Comparison of ENCODE assay signal across 27 cellular contexts in the genomic region with DNA sequence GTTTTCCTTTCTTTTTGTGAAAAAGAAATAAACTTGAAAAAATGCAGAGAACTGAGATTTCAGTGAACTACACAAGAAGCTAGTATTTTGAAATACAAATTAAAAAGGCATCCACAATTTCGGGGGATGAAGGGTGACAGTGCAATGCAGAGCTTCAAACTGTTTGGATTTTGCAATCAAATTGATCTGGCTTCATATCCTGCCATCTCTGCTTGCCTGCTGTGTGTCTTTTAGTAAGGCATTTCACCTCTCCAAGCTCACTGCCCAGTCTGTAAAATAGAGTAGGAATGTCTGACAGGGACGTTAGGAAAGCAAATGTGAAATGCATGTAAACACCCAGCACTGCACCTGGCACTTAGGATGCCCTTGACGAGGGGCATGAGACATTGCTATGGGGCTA.
DNase-seq lines count a peak whose midpoint lies in the region; ATAC-seq, FAIRE-seq and TF ChIP-seq lines count a peak whose summit lies in the region.
"Had no signal": no experiment of that assay in that cellular context is flagged by ENCODE, and none has a peak within 500 bp of the region (broad histone marks: within the 10 kb centered on the region; RNA-seq: fewer than 3 reads in every experiment).

No MANE protein-coding gene starts in this region.

- BruUV-seq in mammary epithelial cell (replicated peaks; lab: Mats Ljungman, UMichigan) = no TSS peak
- no TSS peak for BruUV-seq in PC-9 (replicated peaks; lab: Mats Ljungman, UMichigan)

- DNase-seq in mammary epithelial cell = no peak
- no peak for DNase-seq in breast epithelium (ENCODE audit: low spot score in 2 of 2)
- peak; percentile 49 for DNase-seq in adipocyte (ENCODE audit: low read depth)
- DNase-seq in keratinocyte (ENCODE audit: low read depth, low spot score) = no peak
- DNase-seq in aorta = no peak
- DNase-seq in PC-9 = no peak
- no peak for DNase-seq in RPMI8226
- DNase-seq: activated CD8-positive, alpha-beta memory T cell treated with anti-CD3 and anti-CD28 coated beads, Interleukin-2, amount 50 U/mL, for 48 hours; activated CD8-positive, alpha-beta T cell treated with anti-CD3 and anti-CD28 coated beads for 36 hours; activated naive CD4-positive, alpha-beta T cell treated with Interleukin-2 at 50 U/mL for 16 hours; body of pancreas; CD8-positive, alpha-beta T cell; hypothalamus; immature natural killer cell; mesendoderm; NCI-H1092 treated with DMSO at 0.1 percent for 48 hours; NCI-H187; NCI-H2171 treated with DMSO at 0.1 percent for 48 hours; NCI-H510A treated with DMSO at 0.1 percent for 48 hours; posterior cingulate gyrus; stimulated activated CD4-positive, alpha-beta T cell treated with anti-CD3 and anti-CD28 coated beads, Interleukin-12 subunit alpha, Interleukin-12 subunit beta, amount 100 ng/mL, for 4 hours; stimulated activated CD4-positive, alpha-beta T cell treated with anti-CD3 and anti-CD28 coated beads, Interleukin-4, amount 100 ng/mL, for 1 hour; trophoblast cell had no signal

- H3K9me1 ChIP-seq in keratinocyte (ENCODE audit: control insufficient read depth, extremely low read depth, insufficient read depth, low read length) = no peaks in the 10 kb centered on the region

- TF ChIP-seq CTCF in mammary epithelial cell (conservative IDR thresholded peaks at IDR 0.05 in 1 of 2, IDR thresholded peaks at IDR 0.05 in 1 of 2; ENCODE audit: extremely low read depth in 1 of 2, insufficient read depth in 1 of 2, low read depth in 1 of 2, low read length in 2 of 2) = no peak
- TF ChIP-seq CTCF in breast epithelium (IDR thresholded peaks at IDR 0.05) = no peak
- TF ChIP-seq CTCF in keratinocyte (optimal IDR thresholded peaks at IDR 0.05 in 1 of 3, IDR thresholded peaks at IDR 0.05 in 1 of 3, conservative IDR thresholded peaks at IDR 0.05 in 1 of 3; ENCODE audit: extremely low read depth in 1 of 3, insufficient read depth in 2 of 3, low read length in 3 of 3) = no peak
- TF ChIP-seq CTCF in PC-9 (conservative IDR thresholded peaks at IDR 0.05) = no peak

- H3K4me1 ChIP-seq in mammary epithelial cell (ENCODE audit: insufficient read depth, low read length) (no peaks in the 10 kb centered on the region), breast epithelium (no peaks in the 10 kb centered on the region), adipocyte (ENCODE audit: control insufficient read depth, insufficient read depth, low read length) (peaks cover 57% of the 10 kb centered on the region), keratinocyte (ENCODE audit: control insufficient read depth, extremely low read depth, insufficient read depth, low read length) (no peaks in the 10 kb centered on the region), aorta (ENCODE audit: control insufficient read depth in 1 of 2, insufficient read depth in 2 of 2, low read length in 2 of 2) (peaks cover 0 to 4% of the 10 kb centered on the region in 2 donors), PC-9 (replicated peaks; ENCODE audit: insufficient read depth) (no peaks in the 10 kb centered on the region)
- H3K4me1 ChIP-seq: right atrium auricular region had no signal

- CTCF ChIA-PET in mammary epithelial cell (lab: Charles Lee; ENCODE audit: low non-redundant PET) = no interaction called here
- CTCF ChIA-PET in PC-9 (lab: Charles Lee) = no interaction called here

- in situ Hi-C loops in mammary epithelial cell (cut with MboI; ENCODE audit: low sequenced_read_pairs in 2 of 2) = no loop called here

- no peak overlapping the region for H3K27ac ChIP-seq in mammary epithelial cell (ENCODE audit: insufficient read depth, low read depth, low read length)
- no peak overlapping the region for H3K27ac ChIP-seq in breast epithelium
- no peak overlapping the region for H3K27ac ChIP-seq in keratinocyte (ENCODE audit: control insufficient read depth, insufficient read depth, low read length)
- H3K27ac ChIP-seq in aorta (ENCODE audit: low read depth in 1 of 2, low read length in 2 of 2) = no peak overlapping the region
- no peak overlapping the region for H3K27ac ChIP-seq in PC-9
- H3K27ac ChIP-seq: body of pancreas, right atrium auricular region had no signal

- no peak overlapping the region for H3K9ac ChIP-seq in mammary epithelial cell (ENCODE audit: insufficient read depth, low read length)
- peak overlapping the region; percentile 82 for H3K9ac ChIP-seq in adipocyte (ENCODE audit: low read length)
- H3K9ac ChIP-seq in keratinocyte (ENCODE audit: control insufficient read depth, extremely low read depth, insufficient read depth, low read length) = no peak overlapping the region

- intact Hi-C loops in mammary epithelial cell (cut with micrococcal nuclease) = no loop called here
- intact Hi-C loops in breast epithelium (cut with DNase I; ENCODE audit: low total_unique reads) = no loop called here
- intact Hi-C loops in aorta (cut with DNase I) = no loop called here
- intact Hi-C loops in PC-9 (cut with micrococcal nuclease; ENCODE audit: unreplicated experiment) = no loop called here

- POLR2A ChIA-PET in PC-9 (lab: Charles Lee; ENCODE audit: unreplicated experiment) = no interaction called here

- no peaks in the 10 kb centered on the region; the same call in 1 of the 2 replicates for H3K9me2 ChIP-seq in PC-9 (ENCODE audit: insufficient read depth)

- ATAC-seq in aorta (ENCODE audit: low FRiP score) (no peak), HG03565 (IDR thresholded peaks at IDR 0.05; ENCODE audit: unreplicated experiment) (no peak)
- ATAC-seq: activated CD8-positive, alpha-beta T cell treated with anti-CD3 and anti-CD28 coated beads for 36 hours; body of pancreas; CD8-positive, alpha-beta T cell; GM12878 had no signal

- H2AFZ ChIP-seq in mammary epithelial cell (ENCODE audit: low read depth, low read length) = peak overlapping the region; percentile 20
- H2AFZ ChIP-seq in keratinocyte (ENCODE audit: control insufficient read depth, low read length) = peak overlapping the region; percentile 15
- H2AFZ ChIP-seq in PC-9 = no peak overlapping the region

- H3K9me3 ChIP-seq in mammary epithelial cell (replicated peaks; ENCODE audit: insufficient read depth, low read length) = no peaks in the 10 kb centered on the region
- no peaks in the 10 kb centered on the region for H3K9me3 ChIP-seq in breast epithelium
- no peaks in the 10 kb centered on the region for H3K9me3 ChIP-seq in adipocyte (ENCODE audit: control insufficient read depth, low read length)
- H3K9me3 ChIP-seq in keratinocyte (ENCODE audit: control insufficient read depth, low read depth, low read length) = no peaks in the 10 kb centered on the region
- H3K9me3 ChIP-seq in aorta (ENCODE audit: control insufficient read depth, low read length) = no peaks in the 10 kb centered on the region
- H3K9me3 ChIP-seq in PC-9 (ENCODE audit: insufficient read depth, low read depth) = no peaks in the 10 kb centered on the region
- H3K9me3 ChIP-seq: body of pancreas, right atrium auricular region had no signal

- H3K4me3 ChIP-seq in mammary epithelial cell (replicated peaks in 1 of 3; ENCODE audit: insufficient read depth in 1 of 3, low read depth in 2 of 3, low read length in 3 of 3) (no peak overlapping the region), breast epithelium (no peak overlapping the region), adipocyte (ENCODE audit: low read length) (peak overlapping the region; percentile 68), keratinocyte (ENCODE audit: control insufficient read depth in 2 of 3, extremely low read depth in 1 of 3, insufficient read depth in 2 of 3, low read depth in 1 of 3, low read length in 3 of 3) (no peak overlapping the region), aorta (ENCODE audit: low read length in 2 of 2) (no peak overlapping the region), PC-9 (no peak overlapping the region)
- H3K4me3 ChIP-seq: body of pancreas, GM12878, right atrium auricular region had no signal

- H3K79me2 ChIP-seq in mammary epithelial cell (ENCODE audit: insufficient read depth, low read length) = no peaks in the 10 kb centered on the region
- H3K79me2 ChIP-seq in keratinocyte (ENCODE audit: control insufficient read depth, insufficient read depth, low read length) = no peaks in the 10 kb centered on the region
- no peaks in the 10 kb centered on the region for H3K79me2 ChIP-seq in PC-9 (ENCODE audit: low read depth)

- no peak for TF ChIP-seq POLR2A in breast epithelium (IDR thresholded peaks at IDR 0.05)

- H3F3A ChIP-seq in PC-9 (ENCODE audit: insufficient read depth, low read depth) = no peaks in the 10 kb centered on the region

- no peaks in the 10 kb centered on the region for H3K36me3 ChIP-seq in mammary epithelial cell (ENCODE audit: insufficient read depth, low read length)
- no peaks in the 10 kb centered on the region for H3K36me3 ChIP-seq in breast epithelium
- no peaks in the 10 kb centered on the region for H3K36me3 ChIP-seq in adipocyte (ENCODE audit: control insufficient read depth, insufficient read depth, low read length, severe bottlenecking)
- H3K36me3 ChIP-seq in keratinocyte (ENCODE audit: control insufficient read depth in 2 of 2, extremely low read depth in 1 of 2, insufficient read depth in 2 of 2, low read length in 2 of 2) = no peaks in the 10 kb centered on the region
- no peaks in the 10 kb centered on the region for H3K36me3 ChIP-seq in aorta (ENCODE audit: control insufficient read depth in 1 of 2, insufficient read depth in 2 of 2, low read length in 1 of 2)
- H3K36me3 ChIP-seq in PC-9 (ENCODE audit: low read depth) = no peaks in the 10 kb centered on the region
- H3K36me3 ChIP-seq: right atrium auricular region had no signal

- dilution Hi-C loops in mammary epithelial cell (cut with HindIII; ENCODE audit: low sequenced_read_pairs) = no loop called here
- dilution Hi-C loops in keratinocyte (cut with MboI; ENCODE audit: extremely low pct_ligation_motif_present, low sequenced_read_pairs) = no loop called here

- no peak overlapping the region for H3K4me2 ChIP-seq in mammary epithelial cell (ENCODE audit: insufficient read depth, low read depth, low read length)
- H3K4me2 ChIP-seq in keratinocyte (ENCODE audit: control insufficient read depth, extremely low read depth, insufficient read depth, low read depth, low read length) = peak overlapping the region; percentile 12
- no peak overlapping the region for H3K4me2 ChIP-seq in PC-9

- H4K20me1 ChIP-seq in mammary epithelial cell (ENCODE audit: insufficient read depth, low read length) = no peaks in the 10 kb centered on the region
- no peaks in the 10 kb centered on the region for H4K20me1 ChIP-seq in keratinocyte (ENCODE audit: control insufficient read depth, extremely low read depth, insufficient read depth, low read length)
- no peaks in the 10 kb centered on the region for H4K20me1 ChIP-seq in PC-9 (ENCODE audit: insufficient read depth)

- WGBS in mammary epithelial cell (ENCODE audit: low coverage, missing lambda C conversion rate) = 36% methylated on average over 3 of the region's 3 CpGs
- 52 to 65% methylated on average over 3 of the region's 3 CpGs for WGBS in aorta, 2 donors

- FAIRE-seq in keratinocyte (lab: Jason Lieb, UNC) = no peak
- FAIRE-seq: GM12878, GM19239 had no signal

- H3K27me3 ChIP-seq in mammary epithelial cell (ENCODE audit: insufficient read depth, low read length) (no peaks in the 10 kb centered on the region), breast epithelium (no peaks in the 10 kb centered on the region), adipocyte (replicated peaks; ENCODE audit: control insufficient read depth, insufficient read depth, low read length) (no peaks in the 10 kb centered on the region), keratinocyte (ENCODE audit: control insufficient read depth, extremely low read depth, insufficient read depth, low read length) (no peaks in the 10 kb centered on the region), aorta (ENCODE audit: control insufficient read depth in 1 of 2, insufficient read depth in 2 of 2, low read length in 1 of 2) (no peaks in the 10 kb centered on the region), PC-9 (ENCODE audit: insufficient read depth, low read depth) (no peaks in the 10 kb centered on the region)
- H3K27me3 ChIP-seq: body of pancreas, right atrium auricular region had no signal
